Comparison of ENCODE assay signal across 8 cellular contexts in genomic region chr9:89428901-89429890, GRCh38.
DNase-seq lines count a peak whose midpoint lies in the region; ATAC-seq and TF ChIP-seq lines count a peak whose summit lies in the region.

No MANE protein-coding gene starts in this region.

- intact Hi-C loops in CD8-positive, alpha-beta T cell (cut with DNase I, micrococcal nuclease): loop anchor here (1.0 to 10.0 kb wide), 6 partner anchors 26 to 676 kb away; partner anchors contain the start of gene SEMA4D (in 1 of the 2)
- intact Hi-C loops in mucosa of descending colon (cut with DNase I, micrococcal nuclease) (no loop called here), esophagus squamous epithelium (cut with DNase I) (no loop called here), sciatic nerve (cut with DNase I) (no loop called here)

- no peak for TF ChIP-seq POLR2A in esophagus squamous epithelium (IDR thresholded peaks at IDR 0.05)

- peaks cover 19% of the 10 kb centered on the region for H3K36me3 ChIP-seq in CD8-positive, alpha-beta T cell (ENCODE audit: insufficient read depth, low read length)
- H3K36me3 ChIP-seq in mucosa of descending colon (ENCODE audit: low read depth): no peaks in the 10 kb centered on the region
- H3K36me3 ChIP-seq in esophagus squamous epithelium: no peaks in the 10 kb centered on the region

- H3K9me3 Mint-ChIP-seq in CD8-positive, alpha-beta T cell: no peaks in the 10 kb centered on the region

- 88 to 90% methylated on average over 13 to 20 of the region's 25 CpGs for WGBS in esophagus squamous epithelium, 2 donors

- H3K9me3 ChIP-seq in CD8-positive, alpha-beta T cell (ENCODE audit: low read length): no peaks in the 10 kb centered on the region
- no peaks in the 10 kb centered on the region for H3K9me3 ChIP-seq in mucosa of descending colon
- no peaks in the 10 kb centered on the region for H3K9me3 ChIP-seq in esophagus squamous epithelium

- H3K27ac Mint-ChIP-seq in CD8-positive, alpha-beta T cell: peak overlapping the region; percentile 98

- CTCF ChIA-PET in CD8-positive, alpha-beta T cell (lab: Charles Lee): interaction anchor here (0.9 to 11.0 kb wide), 43 partner anchors 8 to 149 kb away, joined by 3 to 128 read pairs (median 6); no protein-coding TSS in a partner anchor

- H3K4me1 Mint-ChIP-seq in CD8-positive, alpha-beta T cell (ENCODE audit: low read depth): peaks cover 95% of the 10 kb centered on the region

- peaks cover 54% of the 10 kb centered on the region for H3K36me3 Mint-ChIP-seq in CD8-positive, alpha-beta T cell

- H3K4me1 ChIP-seq in CD8-positive, alpha-beta T cell (ENCODE audit: insufficient read depth, low read length): peaks cover 99% of the 10 kb centered on the region
- peaks cover 53% of the 10 kb centered on the region for H3K4me1 ChIP-seq in mucosa of descending colon (ENCODE audit: low read depth)
- peaks cover 9 to 93% (median 18%) of the 10 kb centered on the region in 3 donors for H3K4me1 ChIP-seq in esophagus squamous epithelium

- no peaks in the 10 kb centered on the region for H3K27me3 ChIP-seq in CD8-positive, alpha-beta T cell (ENCODE audit: insufficient read depth, low read length)
- no peaks in the 10 kb centered on the region for H3K27me3 ChIP-seq in esophagus squamous epithelium

- peak; percentile 75 for TF ChIP-seq CTCF in CD8-positive, alpha-beta T cell (IDR thresholded peaks at IDR 0.05)
- TF ChIP-seq CTCF in mucosa of descending colon (IDR thresholded peaks at IDR 0.05) (no peak), esophagus squamous epithelium (IDR thresholded peaks at IDR 0.05) (peak in 2 of 6 experiments; percentile 30 to 40)

- H3K4me3 ChIP-seq in CD8-positive, alpha-beta T cell (ENCODE audit: low read depth, low read length): no peak overlapping the region
- H3K4me3 ChIP-seq in mucosa of descending colon (no peak overlapping the region), esophagus squamous epithelium (no peak overlapping the region)

- H3K27me3 Mint-ChIP-seq in CD8-positive, alpha-beta T cell (ENCODE audit: low read depth): no peaks in the 10 kb centered on the region

- H3K27ac ChIP-seq in CD8-positive, alpha-beta T cell (ENCODE audit: low read depth, low read length): no peak overlapping the region
- H3K27ac ChIP-seq in esophagus squamous epithelium: peak overlapping the region in 2 of 4 donors; percentile 17 to 88

- H3K4me3 Mint-ChIP-seq in CD8-positive, alpha-beta T cell: peak overlapping the region; percentile 45

- POLR2A ChIA-PET in CD8-positive, alpha-beta T cell (lab: Charles Lee): interaction anchor here (0.6 to 3.1 kb wide), 10 partner anchors 10 to 122 kb away, joined by 3 to 21 read pairs (median 4); no protein-coding TSS in a partner anchor

- peak; percentile 65 for ATAC-seq in CD8-positive, alpha-beta T cell
- ATAC-seq in mucosa of descending colon (peak; percentile 5), HG03095 (IDR thresholded peaks at IDR 0.05; ENCODE audit: unreplicated experiment) (no peak), sciatic nerve (no peak)

- peak; percentile 44 to 85 (median 70) for DNase-seq in CD8-positive, alpha-beta T cell
- peak; percentile 90 for DNase-seq in NAMALWA (ENCODE audit: low spot score)
- DNase-seq in activated naive CD4-positive, alpha-beta T cell treated with anti-CD3 and anti-CD28 coated beads, Interleukin-2, amount 50 U/mL, for 16 hours: peak; percentile 65
- peak in 2 of 3 donors; percentile 49 to 53 for DNase-seq in mucosa of descending colon
- no peak for DNase-seq in GDM1 (lab: John Stamatoyannopoulos, UW)
- no peak for DNase-seq in esophagus squamous epithelium (lab: John Stamatoyannopoulos, UW)
- no peak for DNase-seq in sciatic nerve (ENCODE audit: low spot score)

Comparison
In these comparisons a context has a peak if more than half of its experiments do, and no peak if none do; other contexts are left out.
1. ATAC-seq: peak in CD8-positive, alpha-beta T cell (single experiment) and mucosa of descending colon (single experiment); none in HG03095 (single experiment) and sciatic nerve (single experiment).
2. DNase-seq: peak in CD8-positive, alpha-beta T cell (7 of 7), NAMALWA (single experiment), activated naive CD4-positive, alpha-beta T cell treated with anti-CD3 and anti-CD28 coated beads, Interleukin-2, amount 50 U/mL, for 16 hours (single experiment) and mucosa of descending colon (2 of 3); none in GDM1 (single experiment), esophagus squamous epithelium (single experiment) and sciatic nerve (single experiment).
3. intact Hi-C loops: an anchor here in CD8-positive, alpha-beta T cell (1.0 to 10.0 kb wide); none called in mucosa of descending colon, esophagus squamous epithelium and sciatic nerve.